ENCODE assay signal across 7 cellular contexts in genomic region chr2:239135531-239135930, GRCh38.
"Had no signal": no experiment of that assay in that cellular context is flagged by ENCODE, and none has a peak within 500 bp of the region (broad histone marks: within the 10 kb centered on the region; RNA-seq: fewer than 3 reads in every experiment).

No MANE protein-coding gene starts in this region.

- H3K4me3 Mint-ChIP-seq: IgD-negative memory B cell had no signal

- H3K27ac ChIP-seq: HL-60 had no signal

- H3K27ac Mint-ChIP-seq: IgD-negative memory B cell had no signal

- H3K4me1 Mint-ChIP-seq: IgD-negative memory B cell had no signal

- H3K4me3 ChIP-seq: K562 had no signal

- ATAC-seq: HepG2, K562 had no signal

- H3K27me3 Mint-ChIP-seq: IgD-negative memory B cell had no signal

- DNase-seq: IMR-90, KBM-7, KG1 had no signal
